ENCODE assay signal across 25 cellular contexts in the genomic region with DNA sequence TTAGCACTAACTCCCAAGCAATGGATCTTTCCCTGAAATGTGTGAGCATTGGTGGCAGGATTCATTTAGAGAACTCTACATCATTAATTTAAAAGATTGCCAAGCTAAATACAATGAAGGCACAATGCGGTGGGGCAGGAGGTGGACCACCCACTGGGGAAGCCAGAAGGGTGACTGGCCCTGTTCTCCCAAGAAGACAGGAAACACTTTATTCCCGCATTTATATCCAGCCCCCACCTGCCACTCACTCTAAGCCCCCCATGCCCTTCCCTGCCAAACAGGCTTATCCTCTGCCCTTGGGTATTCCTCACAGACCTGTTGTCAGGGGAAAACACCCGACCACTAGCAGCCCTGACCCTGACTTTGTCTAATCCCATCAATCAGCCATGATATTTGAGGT.
"Had no signal": no experiment of that assay in that cellular context is flagged by ENCODE, and none has a peak within 500 bp of the region (broad histone marks: within the 10 kb centered on the region; RNA-seq: fewer than 3 reads in every experiment).

No MANE protein-coding gene starts in this region.

- H3K27me3 ChIP-seq: ascending aorta, right atrium auricular region, testis, transverse colon had no signal

- H3K27ac ChIP-seq: ascending aorta, coronary artery, dorsolateral prefrontal cortex, gastroesophageal sphincter, parathyroid adenoma, psoas muscle, right atrium auricular region, testis, transverse colon had no signal

- DNase-seq: activated CD4-positive, alpha-beta T cell treated with anti-CD3 and anti-CD28 coated beads for 4 hours; activated CD4-positive, alpha-beta T cell treated with anti-CD3 and anti-CD28 coated beads, Interleukin-2, amount 50 U/mL, for 4 hours; activated CD4-positive, CD25-positive, alpha-beta regulatory T cell; activated gamma-delta T cell; activated naive CD4-positive, alpha-beta T cell treated with anti-CD3 and anti-CD28 coated beads, Interleukin-2, amount 10 ng/mL, durations not matched to agents 7 days and 5 days; activated naive CD8-positive, alpha-beta T cell treated with anti-CD3 and anti-CD28 coated beads, Interleukin-2, amount 10 ng/mL, durations not matched to agents 7 days and 5 days; dorsolateral prefrontal cortex; effector memory CD4-positive, alpha-beta T cell; erythroblast; hippocampal formation; left cardiac atrium; left ventricle myocardium superior; naive B cell; psoas muscle; stimulated activated CD4-positive, alpha-beta T cell treated with anti-CD3 and anti-CD28 coated beads, Interleukin-15, amount 100 ng/mL, for 24 hours; stimulated activated CD4-positive, alpha-beta T cell treated with anti-CD3 and anti-CD28 coated beads, Interleukin-2, amount 100 ng/mL, for 24 hours; stimulated activated naive CD4-positive, alpha-beta T cell treated with Interleukin-2 at 50 U/mL for 16 hours; T-helper 2 cell; testis; transverse colon had no signal

- H3K9me3 ChIP-seq: ascending aorta, gastroesophageal sphincter, psoas muscle, right atrium auricular region, testis, transverse colon had no signal

- H3K4me1 ChIP-seq: ascending aorta, gastroesophageal sphincter, parathyroid adenoma, psoas muscle, right atrium auricular region, testis had no signal

- H3K9ac ChIP-seq: parathyroid adenoma had no signal

- H3K4me3 ChIP-seq: ascending aorta, coronary artery, dorsolateral prefrontal cortex, gastroesophageal sphincter, psoas muscle, right atrium auricular region, testis, transverse colon had no signal

- ATAC-seq: gastroesophageal sphincter, left ventricle myocardium superior, psoas muscle had no signal

- H2AFZ ChIP-seq: parathyroid adenoma had no signal

- H3K79me2 ChIP-seq: parathyroid adenoma had no signal

- H3K36me3 ChIP-seq: ascending aorta, gastroesophageal sphincter, right atrium auricular region, transverse colon had no signal
